8 cellular contexts compared by ENCODE assay signal in the genomic region with DNA sequence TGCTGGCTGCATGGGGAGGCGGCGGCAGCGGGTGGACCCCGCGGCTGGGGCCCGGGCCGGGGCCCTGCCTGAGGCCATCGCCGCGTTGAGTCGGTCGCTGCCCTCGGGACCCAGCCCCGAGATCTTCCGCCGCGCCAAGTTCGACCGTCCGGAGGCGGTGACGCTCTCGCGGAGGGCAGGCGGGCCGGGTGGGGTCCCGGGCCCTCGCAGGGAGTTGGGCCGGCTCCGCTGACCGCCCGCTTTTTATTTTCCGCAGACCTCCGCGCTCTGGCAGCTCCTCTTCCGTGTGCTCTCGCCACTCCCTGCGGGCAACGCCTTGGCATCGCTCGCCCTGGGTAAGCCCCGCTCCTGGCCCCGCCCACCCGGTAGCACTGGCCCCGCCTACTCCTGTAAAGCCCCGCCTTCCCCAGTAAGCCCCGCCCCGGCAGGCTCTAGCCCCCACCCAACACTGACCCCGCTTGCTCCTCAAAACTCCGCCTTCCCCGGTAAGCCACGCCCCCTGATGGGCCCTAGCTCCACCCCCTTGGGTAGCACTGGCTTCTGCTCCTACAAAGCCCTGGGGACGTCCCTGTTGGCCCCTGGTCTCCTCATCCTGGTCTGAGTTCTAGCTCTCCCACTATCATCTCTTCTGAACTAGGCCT. TPM values are rescaled to one million over a fixed set of nuclear protein-coding genes. Genes with fewer than 3 reads are reported as not detected.
DNase-seq lines count a peak whose midpoint lies in the region; ATAC-seq and TF ChIP-seq lines count a peak whose summit lies in the region.

No MANE protein-coding gene starts in this region.

- peak overlapping the region in 10 of 11 experiments; percentile 82 to 96 (median 92); a peak in 21 of 22 replicates for H3K27ac ChIP-seq in BLaER1 treated with 17β-estradiol and CSF1 and Interleukin-3, amounts not matched to agents 10 nM and 100 nM
- no peak overlapping the region for H3K27ac ChIP-seq in GM23338 (ENCODE audit: low read depth)
- peak overlapping the region; percentile 76 for H3K27ac ChIP-seq in ectodermal cell (ENCODE audit: insufficient read depth, low read depth, low read length, poor library complexity, severe bottlenecking)
- H3K27ac ChIP-seq in mesenchymal stem cell (ENCODE audit: low read length, poor library complexity, severe bottlenecking), result no peak overlapping the region

- no peak overlapping the region for H2BK5ac ChIP-seq in mesenchymal stem cell (ENCODE audit: low read depth, low read length, poor library complexity, severe bottlenecking)

- H3F3A ChIP-seq in GM23338 (replicated peaks; ENCODE audit: low read depth), result peaks cover 4% of the 10 kb centered on the region; the same call in 1 of the 2 replicates

- H2AK5ac ChIP-seq in mesenchymal stem cell (ENCODE audit: low read length, severe bottlenecking), result no peak overlapping the region

- H3K79me1 ChIP-seq in mesenchymal stem cell (replicated peaks; ENCODE audit: low read length, poor library complexity, severe bottlenecking), result peaks cover 1% of the 10 kb centered on the region

- H3K4ac ChIP-seq in mesenchymal stem cell (ENCODE audit: low read depth in 1 of 2, low read length in 2 of 2), result no peak overlapping the region

- no peak for TF ChIP-seq CTCF in GM23338 (conservative IDR thresholded peaks at IDR 0.05; ENCODE audit: low read depth in 2 of 2)

- H4K20me1 ChIP-seq in BLaER1 treated with 17β-estradiol and CSF1 and Interleukin-3, amounts not matched to agents 10 nM and 100 nM, result peaks cover 0 to 47% (median 17%) of the 10 kb centered on the region in 11 experiments; a peak in 16 of 22 replicates
- no peaks in the 10 kb centered on the region for H4K20me1 ChIP-seq in GM23338 (replicated peaks; ENCODE audit: insufficient read depth)

- WGBS in ectodermal cell, 2 experiments, result 5% methylated on average over 53 of the region's 53 CpGs
- WGBS in mesenchymal stem cell, result 25% methylated on average over 52 of the region's 53 CpGs

- H3K4me1 Mint-ChIP-seq in GM23338, result peaks cover 5% of the 10 kb centered on the region; the same call in 2 of the 3 replicates

- H3K4me1 ChIP-seq in BLaER1 treated with 17β-estradiol and CSF1 and Interleukin-3, amounts not matched to agents 10 nM and 100 nM, result peaks cover 29 to 48% (median 41%) of the 10 kb centered on the region in 10 experiments
- H3K4me1 ChIP-seq in GM23338 (ENCODE audit: insufficient read depth) (peaks cover 4% of the 10 kb centered on the region; the same call in 1 of the 2 replicates), ectodermal cell (ENCODE audit: control insufficient read depth, insufficient read depth, low read length) (peaks cover 31% of the 10 kb centered on the region), mesenchymal stem cell (ENCODE audit: control insufficient read depth, insufficient read depth, low read depth, low read length) (peaks cover 24% of the 10 kb centered on the region)

- no peak overlapping the region for H4K91ac ChIP-seq in mesenchymal stem cell (ENCODE audit: low read length)

- H3K36me3 ChIP-seq in BLaER1 treated with 17β-estradiol and CSF1 and Interleukin-3, amounts not matched to agents 10 nM and 100 nM, result peaks cover 0 to 28% (median 0%) of the 10 kb centered on the region in 11 experiments; a peak in 10 of 22 replicates
- no peaks in the 10 kb centered on the region for H3K36me3 ChIP-seq in GM23338 (ENCODE audit: insufficient read depth)
- no peaks in the 10 kb centered on the region for H3K36me3 ChIP-seq in ectodermal cell (ENCODE audit: control insufficient read depth, insufficient read depth, low read length)
- H3K36me3 ChIP-seq in mesenchymal stem cell (ENCODE audit: control insufficient read depth in 1 of 2, insufficient read depth in 2 of 2, low read depth in 1 of 2, low read length in 2 of 2), result peaks cover 0 to 11% of the 10 kb centered on the region in 2 experiments

- no peak overlapping the region for H2BK12ac ChIP-seq in mesenchymal stem cell (ENCODE audit: low read length in 2 of 2)

- H3K23ac ChIP-seq in mesenchymal stem cell (ENCODE audit: low read length in 2 of 2), result no peak overlapping the region

- H3K14ac ChIP-seq in mesenchymal stem cell (ENCODE audit: low read length in 2 of 2), result no peak overlapping the region

- H3K36me3 Mint-ChIP-seq in GM23338 (ENCODE audit: low read depth), result no peaks in the 10 kb centered on the region

- H2AFZ ChIP-seq in GM23338, result no peak overlapping the region
- H2AFZ ChIP-seq in mesenchymal stem cell (ENCODE audit: low read depth, low read length), result peak overlapping the region; percentile 73

- H3K4me3 ChIP-seq in BLaER1 treated with 17β-estradiol and CSF1 and Interleukin-3, amounts not matched to agents 10 nM and 100 nM, result peak overlapping the region; percentile 65 to 89 (median 81)
- H3K4me3 ChIP-seq in GM23338 (peak overlapping the region; percentile 62), ectodermal cell (ENCODE audit: insufficient read depth, low read depth, low read length) (peak overlapping the region; percentile 62), mesenchymal stem cell (ENCODE audit: insufficient read depth in 1 of 2, low read depth in 1 of 2, low read length in 2 of 2) (peak overlapping the region; percentile 68 to 80)

- H3K79me2 ChIP-seq in GM23338 (replicated peaks; ENCODE audit: insufficient read depth), result no peaks in the 10 kb centered on the region

- peak overlapping the region; percentile 85 for H3K4me3 Mint-ChIP-seq in GM23338

- H4K8ac ChIP-seq in mesenchymal stem cell (ENCODE audit: low read length), result no peak overlapping the region

- no peak overlapping the region for H2BK15ac ChIP-seq in mesenchymal stem cell (ENCODE audit: low read depth, poor library complexity, severe bottlenecking)

- DNase-seq in GM23338 (ENCODE audit: low spot score) (peak; percentile 68), NCI-H345 treated with DMSO at 0.1 percent for 48 hours (lab: John Stamatoyannopoulos, UW; ENCODE audit: unreplicated experiment) (peak; percentile 20), mesenchymal stem cell (peak; percentile 49)
- peak; percentile 76 to 79 for DNase-seq in activated CD4-positive, alpha-beta T cell treated with anti-CD3 and anti-CD28 coated beads, Interleukin-2, amount 50 U/mL, for 4 hours
- DNase-seq in stimulated activated CD8-positive, alpha-beta memory T cell treated with anti-CD3 and anti-CD28 coated beads, Interleukin-2, amount 100 ng/mL, for 48 hours (ENCODE audit: low read depth in 2 of 2), result peak; percentile 82 to 92

- ATAC-seq in GM23338 (peak; percentile 12), GM18909 (IDR thresholded peaks at IDR 0.05; ENCODE audit: poor library complexity, unreplicated experiment) (no peak)

- no peaks in the 10 kb centered on the region for H3K9me3 ChIP-seq in BLaER1 treated with 17β-estradiol and CSF1 and Interleukin-3, amounts not matched to agents 10 nM and 100 nM (replicated peaks in 1 of 11)
- no peaks in the 10 kb centered on the region for H3K9me3 ChIP-seq in ectodermal cell (ENCODE audit: control insufficient read depth, low read length)
- no peaks in the 10 kb centered on the region for H3K9me3 ChIP-seq in mesenchymal stem cell (ENCODE audit: control insufficient read depth, low read length)

- peak overlapping the region; percentile 76 to 94 (median 91); a peak in 21 of 22 replicates for H3K9ac ChIP-seq in BLaER1 treated with 17β-estradiol and CSF1 and Interleukin-3, amounts not matched to agents 10 nM and 100 nM
- H3K9ac ChIP-seq in mesenchymal stem cell (ENCODE audit: low read length), result peak overlapping the region; percentile 76

- H3K27me3 ChIP-seq in BLaER1 treated with 17β-estradiol and CSF1 and Interleukin-3, amounts not matched to agents 10 nM and 100 nM, result peaks cover 10 to 24% (median 23%) of the 10 kb centered on the region in 11 experiments
- H3K27me3 ChIP-seq in GM23338 (ENCODE audit: insufficient read depth) (peaks cover 37% of the 10 kb centered on the region), ectodermal cell (ENCODE audit: control insufficient read depth, insufficient read depth, low read length, poor library complexity, severe bottlenecking) (peaks cover 16% of the 10 kb centered on the region), mesenchymal stem cell (ENCODE audit: control insufficient read depth in 1 of 2, insufficient read depth in 1 of 2, low read length in 2 of 2) (peaks cover 4 to 21% of the 10 kb centered on the region in 2 experiments)

- no peak overlapping the region for H3K18ac ChIP-seq in mesenchymal stem cell (ENCODE audit: low read depth in 1 of 2, low read length in 2 of 2)

- peaks cover 3% of the 10 kb centered on the region; the same call in 1 of the 2 replicates for H3K9me2 ChIP-seq in GM23338 (ENCODE audit: insufficient read depth)

- H3K27ac Mint-ChIP-seq in GM23338, result peak overlapping the region; percentile 89; the same call in 1 of the 2 replicates

- H3K9me3 Mint-ChIP-seq in GM23338, result peaks cover 6% of the 10 kb centered on the region; the same call in 2 of the 3 replicates

- H2BK120ac ChIP-seq in mesenchymal stem cell (ENCODE audit: low read depth, low read length), result no peak overlapping the region

- H3K4me2 ChIP-seq in BLaER1 treated with 17β-estradiol and CSF1 and Interleukin-3, amounts not matched to agents 10 nM and 100 nM, result peak overlapping the region; percentile 71 to 96 (median 86)
- H3K4me2 ChIP-seq in GM23338 (peak overlapping the region; percentile 79), mesenchymal stem cell (ENCODE audit: low read length, poor library complexity, severe bottlenecking) (peak overlapping the region; percentile 79)

- peaks cover 38% of the 10 kb centered on the region for H3K27me3 Mint-ChIP-seq in GM23338 (ENCODE audit: insufficient read depth, low read depth, poor library complexity)

RNA-seq across cellular contexts. Expression of gene TEDC1, which starts 0.4 kb away (rescaled TPM):
- 3.9 and 16.3 TPM in 2 replicates for total RNA-seq in GM23338 (2014; rRNA removed; shearing (Covaris generic))
- 4.1 and 5.9 TPM in 2 replicates for polyA plus RNA-seq in GM23338 (2016; fragmentation: Nextera tagmentation; extraction: Ambion mirVana)
- 22.9 TPM for polyA plus RNA-seq in ectodermal cell (2013, experiment 1 of 4)
- 21.7 TPM for polyA plus RNA-seq in ectodermal cell (2013, experiment 2 of 4)
- polyA plus RNA-seq in ectodermal cell (2013, experiment 3 of 4), result 16.6 TPM
- 19.7 TPM for polyA plus RNA-seq in ectodermal cell (2013, experiment 4 of 4)
- polyA plus RNA-seq in mesenchymal stem cell (2013, experiment 1 of 2), result 2.3 TPM
- polyA plus RNA-seq in mesenchymal stem cell (2013, experiment 2 of 2), result 2.5 TPM

RNA-seq across cellular contexts. Expression of gene CRIP1, which starts 4.8 kb away (rescaled TPM):
- 0.80 and 7.7 TPM in 2 replicates for total RNA-seq in GM23338 (2014; rRNA removed; shearing (Covaris generic))
- polyA plus RNA-seq in GM23338 (2016; fragmentation: Nextera tagmentation; extraction: Ambion mirVana), result 8.4 and 13.2 TPM in 2 replicates
- polyA plus RNA-seq in ectodermal cell (2013, experiment 1 of 4), result 46.7 TPM
- 41.5 TPM for polyA plus RNA-seq in ectodermal cell (2013, experiment 2 of 4)
- polyA plus RNA-seq in ectodermal cell (2013, experiment 3 of 4), result 52.7 TPM
- 54.8 TPM for polyA plus RNA-seq in ectodermal cell (2013, experiment 4 of 4)
- polyA plus RNA-seq in mesenchymal stem cell (2013, experiment 1 of 2), result 40.7 TPM
- polyA plus RNA-seq in mesenchymal stem cell (2013, experiment 2 of 2), result 42.6 TPM

RNA-seq across cellular contexts. Expression of gene CRIP2, which starts 16.9 kb away (rescaled TPM):
- total RNA-seq in GM23338 (2014; rRNA removed; shearing (Covaris generic)), result 3.4 and 5.0 TPM in 2 replicates
- 9.6 and 12.3 TPM in 2 replicates for polyA plus RNA-seq in GM23338 (2016; fragmentation: Nextera tagmentation; extraction: Ambion mirVana)
- polyA plus RNA-seq in ectodermal cell (2013, experiment 1 of 4), result 11.8 TPM
- 14.1 TPM for polyA plus RNA-seq in ectodermal cell (2013, experiment 2 of 4)
- 14.0 TPM for polyA plus RNA-seq in ectodermal cell (2013, experiment 3 of 4)
- polyA plus RNA-seq in ectodermal cell (2013, experiment 4 of 4), result 16.4 TPM
- polyA plus RNA-seq in mesenchymal stem cell (2013, experiment 1 of 2), result 120 TPM
- polyA plus RNA-seq in mesenchymal stem cell (2013, experiment 2 of 2), result 119 TPM

RNA-seq across cellular contexts. Expression of gene TMEM121, which starts 34.9 kb away (rescaled TPM):
- 0.93 and 1.3 TPM in 2 replicates for total RNA-seq in GM23338 (2014; rRNA removed; shearing (Covaris generic))
- polyA plus RNA-seq in GM23338 (2016; fragmentation: Nextera tagmentation; extraction: Ambion mirVana), result 0.13 and 0.42 TPM in 2 replicates
- polyA plus RNA-seq in ectodermal cell (2013, experiment 1 of 4), result 2.3 TPM
- polyA plus RNA-seq in ectodermal cell (2013, experiment 2 of 4), result 2.5 TPM
- polyA plus RNA-seq in ectodermal cell (2013, experiment 3 of 4), result 4.1 TPM
- 3.8 TPM for polyA plus RNA-seq in ectodermal cell (2013, experiment 4 of 4)
- polyA plus RNA-seq in mesenchymal stem cell (2013, experiment 1 of 2), result 0.87 TPM
- 1.2 TPM for polyA plus RNA-seq in mesenchymal stem cell (2013, experiment 2 of 2)

Comparison
In these comparisons a context has a peak if more than half of its experiments do, and no peak if none do; other contexts are left out.
1. H3K27ac ChIP-seq: peak in BLaER1 treated with 17β-estradiol and CSF1 and Interleukin-3, amounts not matched to agents 10 nM and 100 nM (10 of 11) and ectodermal cell (single experiment); none in GM23338 (single experiment) and mesenchymal stem cell (single experiment).
2. DNase-seq: peak in every context shown above with its lines; median percentile 87 in stimulated activated CD8-positive, alpha-beta memory T cell treated with anti-CD3 and anti-CD28 coated beads, Interleukin-2, amount 100 ng/mL, for 48 hours; 78 in activated CD4-positive, alpha-beta T cell treated with anti-CD3 and anti-CD28 coated beads, Interleukin-2, amount 50 U/mL, for 4 hours; 68 in GM23338; 49 in mesenchymal stem cell; 20 in NCI-H345 treated with DMSO at 0.1 percent for 48 hours.
3. Peak in every context shown above with its lines, with median percentiles within 50 percentile points of each other: H3K4me2 ChIP-seq and H3K4me3 ChIP-seq.